In the genomic region with DNA sequence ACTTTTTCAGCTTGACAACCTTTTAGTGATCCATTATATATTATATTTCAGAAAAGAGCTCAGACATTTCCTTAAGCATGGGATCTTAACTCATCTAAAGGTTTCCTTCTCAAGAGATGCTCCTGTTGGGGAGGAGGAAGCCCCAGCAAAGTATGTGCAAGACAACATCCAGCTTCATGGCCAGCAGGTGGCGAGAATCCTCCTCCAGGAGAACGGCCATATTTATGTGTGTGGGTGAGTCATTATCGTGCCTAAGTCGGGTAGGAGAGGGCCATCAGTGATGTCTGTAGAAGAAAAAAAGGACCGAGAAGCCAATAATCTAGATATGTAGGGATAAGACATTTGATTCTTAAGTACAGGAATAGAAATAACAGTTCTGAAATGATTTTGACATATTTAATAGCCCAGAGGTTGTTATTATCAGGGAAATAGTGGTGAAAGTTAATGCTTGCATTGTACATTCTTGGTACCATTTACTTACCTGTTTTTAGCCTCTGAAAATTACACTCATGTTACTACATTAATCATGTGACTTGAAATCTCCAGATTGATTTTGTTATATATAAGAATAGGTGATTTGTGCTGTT, we compare ENCODE assay signal across 9 cellular contexts. TPM values are rescaled to one million over a fixed set of nuclear protein-coding genes. Genes with fewer than 3 reads are reported as not detected.
A peak's percentile ranks its signal among the peaks of the same experiment; 100 is the strongest.
DNase-seq lines count a peak whose midpoint lies in the region; ATAC-seq, FAIRE-seq and TF ChIP-seq lines count a peak whose summit lies in the region.
"Had no signal": no experiment of that assay in that cellular context is flagged by ENCODE, and none has a peak within 500 bp of the region (broad histone marks: within the 10 kb centered on the region; RNA-seq: fewer than 3 reads in every experiment).

No MANE protein-coding gene starts in this region.

- peaks cover 76% of the 10 kb centered on the region for H3K36me3 Mint-ChIP-seq in activated naive CD8-positive, alpha-beta T cell treated with anti-CD3 and anti-CD28 coated beads, Interleukin-2, amount 50 U/mL, for 24 hours (ENCODE audit: low read depth)

- peak; percentile 8 for FAIRE-seq in GM19239 (lab: Jason Lieb, UNC)

- no peak for ATAC-seq in activated naive CD8-positive, alpha-beta T cell treated with anti-CD3 and anti-CD28 coated beads, Interleukin-2, amount 50 U/mL, for 24 hours
- ATAC-seq in mucosa of descending colon, result peak; percentile 49

- intact Hi-C loops in mucosa of descending colon (cut with DNase I, micrococcal nuclease), result no loop called here

- H3K4me1 Mint-ChIP-seq in activated naive CD8-positive, alpha-beta T cell treated with anti-CD3 and anti-CD28 coated beads, Interleukin-2, amount 50 U/mL, for 24 hours, result peaks cover 22% of the 10 kb centered on the region

- no peaks in the 10 kb centered on the region for H3K9me3 ChIP-seq in mucosa of descending colon

- TF ChIP-seq CTCF in C4-2B (conservative IDR thresholded peaks at IDR 0.05) (peak; percentile 82), mucosa of descending colon (IDR thresholded peaks at IDR 0.05) (no peak), GM20000 (IDR thresholded peaks at IDR 0.05; ENCODE audit: extremely low read depth, missing control alignments) (no peak)

- no peaks in the 10 kb centered on the region for H3K36me3 ChIP-seq in mucosa of descending colon (ENCODE audit: low read depth)

- H3K9me3 Mint-ChIP-seq in activated naive CD8-positive, alpha-beta T cell treated with anti-CD3 and anti-CD28 coated beads, Interleukin-2, amount 50 U/mL, for 24 hours, result no peaks in the 10 kb centered on the region

- no peak overlapping the region for H3K27ac Mint-ChIP-seq in activated naive CD8-positive, alpha-beta T cell treated with anti-CD3 and anti-CD28 coated beads, Interleukin-2, amount 50 U/mL, for 24 hours

- no peak overlapping the region for H3K27ac ChIP-seq in C4-2B

- H3K4me3 ChIP-seq in mucosa of descending colon, result no peak overlapping the region
- H3K4me3 ChIP-seq: lung had no signal

- no peak overlapping the region for H3K4me3 Mint-ChIP-seq in activated naive CD8-positive, alpha-beta T cell treated with anti-CD3 and anti-CD28 coated beads, Interleukin-2, amount 50 U/mL, for 24 hours

- peaks cover 3% of the 10 kb centered on the region for H3K4me1 ChIP-seq in mucosa of descending colon (ENCODE audit: low read depth)

- no peak for DNase-seq in GM19239 (ENCODE audit: insufficient read length, low spot score)
- DNase-seq in NCI-H2171 treated with DMSO at 0.1 percent for 48 hours (lab: John Stamatoyannopoulos, UW), result peak; percentile 35
- DNase-seq in activated naive CD8-positive, alpha-beta T cell treated with anti-CD3 and anti-CD28 coated beads, Interleukin-2, amount 50 U/mL, for 24 hours, result peak; percentile 27
- DNase-seq in mucosa of descending colon, result peak in 1 of 3 donors; percentile 16
- DNase-seq in GM20000 (ENCODE audit: low spot score), result no peak
- no peak for DNase-seq in NCI-H1436 treated with DMSO at 0.1 percent for 48 hours (lab: John Stamatoyannopoulos, UW)
- no peak for DNase-seq in cortex of kidney (lab: John Stamatoyannopoulos, UW)

- no peaks in the 10 kb centered on the region for H3K27me3 Mint-ChIP-seq in activated naive CD8-positive, alpha-beta T cell treated with anti-CD3 and anti-CD28 coated beads, Interleukin-2, amount 50 U/mL, for 24 hours

RNA-seq across cellular contexts. Expression of gene MTRR, which starts 28.2 kb away (rescaled TPM):
- 10 to 100 TPM; 50.5 to 53.7 (median 53.3) TPM for total RNA-seq in mucosa of descending colon

RNA-seq across cellular contexts. Expression of gene FASTKD3, which starts 28.3 kb away (rescaled TPM):
- 10 to 100 TPM in 1 of 3 donors, 1 to 10 TPM in 2; 9.2 to 11.7 (median 9.5) TPM for total RNA-seq in mucosa of descending colon

RNA-seq across cellular contexts. Expression of gene CFAP90, which starts 46.2 kb away (rescaled TPM):
- not detected for total RNA-seq in mucosa of descending colon

Comparison
In these comparisons a context has a peak if more than half of its experiments do, and no peak if none do; other contexts are left out.
1. DNase-seq: peak in NCI-H2171 treated with DMSO at 0.1 percent for 48 hours (single experiment) and activated naive CD8-positive, alpha-beta T cell treated with anti-CD3 and anti-CD28 coated beads, Interleukin-2, amount 50 U/mL, for 24 hours (single experiment); none in GM19239 (single experiment), GM20000 (single experiment), NCI-H1436 treated with DMSO at 0.1 percent for 48 hours (single experiment) and cortex of kidney (single experiment).